In the genomic region with DNA sequence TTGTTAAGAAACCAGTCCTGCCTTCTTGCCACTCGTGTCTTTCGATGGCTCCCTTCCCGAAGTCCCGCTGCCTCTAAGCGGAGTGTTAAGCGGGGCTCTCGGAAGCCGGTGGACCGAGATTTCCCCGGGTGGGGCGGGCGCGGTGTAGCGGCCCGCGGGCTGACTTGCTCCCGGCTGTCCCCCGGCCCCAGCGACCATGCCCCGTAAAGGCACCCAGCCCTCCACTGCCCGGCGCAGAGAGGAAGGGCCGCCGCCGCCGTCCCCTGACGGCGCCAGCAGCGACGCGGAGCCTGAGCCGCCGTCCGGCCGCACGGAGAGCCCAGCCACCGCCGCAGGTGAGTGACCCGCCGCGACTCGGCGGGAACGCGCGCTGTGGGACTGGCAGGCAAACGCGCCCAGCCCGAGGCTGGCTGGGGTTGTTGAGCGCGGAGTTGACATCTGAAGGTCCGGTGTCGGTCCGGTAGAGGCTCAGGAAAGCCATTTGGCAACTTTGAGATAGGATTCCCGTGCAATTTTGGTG, we compare ENCODE assay signal across 1 cellular context.
TF ChIP-seq lines count a peak whose summit lies in the region.

No MANE protein-coding gene starts in this region.

TF ChIP-seq in HepG2, 621 proteins besides CTCF, POLR2A, EP300 and RAD21 (continues in another document):
- peak; percentile 86 for TF ChIP-seq AGO2 (optimal IDR thresholded peaks at IDR 0.05; ENCODE audit: low read depth, low read length)
- 0 out of 2 replicates have a peak, but pooled peaks have one; percentile 51 for TF ChIP-seq ZNF747 (CRISPR knock-in tag; IDR thresholded peaks at IDR 0.05; ENCODE audit: borderline replicate concordance)
- peak; percentile 49; the same call in 1 of the 2 replicates for TF ChIP-seq ZNF768 (CRISPR knock-in tag; IDR thresholded peaks at IDR 0.05)
- TF ChIP-seq HMGXB4 (CRISPR knock-in tag; IDR thresholded peaks at IDR 0.05; ENCODE audit: borderline replicate concordance in 1 of 2, low read depth in 1 of 2) = peak in 1 of 2 experiments; percentile 37; a peak in 1 of 4 replicates
- TF ChIP-seq, protein P1, sequence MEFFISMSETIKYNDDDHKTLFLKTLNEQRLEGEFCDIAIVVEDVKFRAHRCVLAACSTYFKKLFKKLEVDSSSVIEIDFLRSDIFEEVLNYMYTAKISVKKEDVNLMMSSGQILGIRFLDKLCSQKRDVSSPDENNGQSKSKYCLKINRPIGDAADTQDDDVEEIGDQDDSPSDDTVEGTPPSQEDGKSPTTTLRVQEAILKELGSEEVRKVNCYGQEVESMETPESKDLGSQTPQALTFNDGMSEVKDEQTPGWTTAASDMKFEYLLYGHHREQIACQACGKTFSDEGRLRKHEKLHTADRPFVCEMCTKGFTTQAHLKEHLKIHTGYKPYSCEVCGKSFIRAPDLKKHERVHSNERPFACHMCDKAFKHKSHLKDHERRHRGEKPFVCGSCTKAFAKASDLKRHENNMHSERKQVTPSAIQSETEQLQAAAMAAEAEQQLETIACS (CRISPR knock-in tag; IDR thresholded peaks at IDR 0.05) = peak; percentile 53; the same call in 1 of the 2 replicates
- peak; percentile 36; the same call in 1 of the 2 replicates for TF ChIP-seq ARNT2 (CRISPR knock-in tag; IDR thresholded peaks at IDR 0.05; ENCODE audit: low read depth)
- TF ChIP-seq HNRNPUL1 (IDR thresholded peaks at IDR 0.05; ENCODE audit: low read depth, low read length) = no peak
- TF ChIP-seq ZNF777 (CRISPR knock-in tag; IDR thresholded peaks at IDR 0.05) = peak; percentile 71
- 0 out of 2 replicates have a peak, but pooled peaks have one; percentile 27 for TF ChIP-seq IRF2 (CRISPR knock-in tag; IDR thresholded peaks at IDR 0.05)
- TF ChIP-seq ZNF790 (CRISPR knock-in tag; IDR thresholded peaks at IDR 0.05; ENCODE audit: borderline replicate concordance) = peak; percentile 60; the same call in 1 of the 2 replicates
- TF ChIP-seq, protein P2, sequence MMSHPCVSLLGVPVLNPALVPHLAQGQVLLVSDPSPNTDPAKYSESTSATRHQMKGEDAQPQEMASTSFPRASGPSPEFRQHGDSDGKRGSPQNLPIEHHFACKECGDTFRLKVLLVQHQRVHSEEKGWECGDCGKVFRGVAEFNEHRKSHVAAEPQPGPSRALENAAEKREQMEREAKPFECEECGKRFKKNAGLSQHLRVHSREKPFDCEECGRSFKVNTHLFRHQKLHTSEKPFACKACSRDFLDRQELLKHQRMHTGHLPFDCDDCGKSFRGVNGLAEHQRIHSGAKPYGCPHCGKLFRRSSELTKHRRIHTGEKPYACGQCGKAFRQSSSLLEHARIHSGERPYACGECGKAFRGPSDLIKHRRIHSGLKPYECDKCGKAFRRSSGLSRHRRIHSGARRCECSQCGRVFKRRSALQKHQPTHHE (CRISPR knock-in tag; IDR thresholded peaks at IDR 0.05; ENCODE audit: borderline replicate concordance) = no peak
- peak; percentile 74 for TF ChIP-seq RBFOX2 (IDR thresholded peaks at IDR 0.05; ENCODE audit: low read depth, low read length)
- TF ChIP-seq HDAC1 (CRISPR knock-in tag; IDR thresholded peaks at IDR 0.05) = 0 out of 2 replicates have a peak, but pooled peaks have one; percentile 8
- TF ChIP-seq, protein P3, sequence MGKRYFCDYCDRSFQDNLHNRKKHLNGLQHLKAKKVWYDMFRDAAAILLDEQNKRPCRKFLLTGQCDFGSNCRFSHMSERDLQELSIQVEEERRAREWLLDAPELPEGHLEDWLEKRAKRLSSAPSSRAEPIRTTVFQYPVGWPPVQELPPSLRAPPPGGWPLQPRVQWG (CRISPR knock-in tag; IDR thresholded peaks at IDR 0.05; ENCODE audit: borderline replicate concordance, low read depth) = no peak
- TF ChIP-seq ZNF709 (CRISPR knock-in tag; IDR thresholded peaks at IDR 0.05) = 0 out of 2 replicates have a peak, but pooled peaks have one; percentile 50
- TF ChIP-seq, protein P4, sequence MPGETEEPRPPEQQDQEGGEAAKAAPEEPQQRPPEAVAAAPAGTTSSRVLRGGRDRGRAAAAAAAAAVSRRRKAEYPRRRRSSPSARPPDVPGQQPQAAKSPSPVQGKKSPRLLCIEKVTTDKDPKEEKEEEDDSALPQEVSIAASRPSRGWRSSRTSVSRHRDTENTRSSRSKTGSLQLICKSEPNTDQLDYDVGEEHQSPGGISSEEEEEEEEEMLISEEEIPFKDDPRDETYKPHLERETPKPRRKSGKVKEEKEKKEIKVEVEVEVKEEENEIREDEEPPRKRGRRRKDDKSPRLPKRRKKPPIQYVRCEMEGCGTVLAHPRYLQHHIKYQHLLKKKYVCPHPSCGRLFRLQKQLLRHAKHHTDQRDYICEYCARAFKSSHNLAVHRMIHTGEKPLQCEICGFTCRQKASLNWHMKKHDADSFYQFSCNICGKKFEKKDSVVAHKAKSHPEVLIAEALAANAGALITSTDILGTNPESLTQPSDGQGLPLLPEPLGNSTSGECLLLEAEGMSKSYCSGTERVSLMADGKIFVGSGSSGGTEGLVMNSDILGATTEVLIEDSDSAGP (CRISPR knock-in tag; IDR thresholded peaks at IDR 0.05; ENCODE audit: borderline replicate concordance) = peak; percentile 46; the same call in 1 of the 2 replicates
- no peak for TF ChIP-seq ZNF225 (CRISPR knock-in tag; IDR thresholded peaks at IDR 0.05)
- TF ChIP-seq MAZ (IDR thresholded peaks at IDR 0.05; ENCODE audit: borderline replicate concordance, low read depth, low read length) = no peak
- peak; percentile 18; the same call in 1 of the 2 replicates for TF ChIP-seq MAZ (CRISPR knock-in tag; IDR thresholded peaks at IDR 0.05; ENCODE audit: low read depth)
- peak; percentile 48; the same call in 1 of the 2 replicates for TF ChIP-seq KMT2B (CRISPR knock-in tag; IDR thresholded peaks at IDR 0.05)
- TF ChIP-seq, protein P5, sequence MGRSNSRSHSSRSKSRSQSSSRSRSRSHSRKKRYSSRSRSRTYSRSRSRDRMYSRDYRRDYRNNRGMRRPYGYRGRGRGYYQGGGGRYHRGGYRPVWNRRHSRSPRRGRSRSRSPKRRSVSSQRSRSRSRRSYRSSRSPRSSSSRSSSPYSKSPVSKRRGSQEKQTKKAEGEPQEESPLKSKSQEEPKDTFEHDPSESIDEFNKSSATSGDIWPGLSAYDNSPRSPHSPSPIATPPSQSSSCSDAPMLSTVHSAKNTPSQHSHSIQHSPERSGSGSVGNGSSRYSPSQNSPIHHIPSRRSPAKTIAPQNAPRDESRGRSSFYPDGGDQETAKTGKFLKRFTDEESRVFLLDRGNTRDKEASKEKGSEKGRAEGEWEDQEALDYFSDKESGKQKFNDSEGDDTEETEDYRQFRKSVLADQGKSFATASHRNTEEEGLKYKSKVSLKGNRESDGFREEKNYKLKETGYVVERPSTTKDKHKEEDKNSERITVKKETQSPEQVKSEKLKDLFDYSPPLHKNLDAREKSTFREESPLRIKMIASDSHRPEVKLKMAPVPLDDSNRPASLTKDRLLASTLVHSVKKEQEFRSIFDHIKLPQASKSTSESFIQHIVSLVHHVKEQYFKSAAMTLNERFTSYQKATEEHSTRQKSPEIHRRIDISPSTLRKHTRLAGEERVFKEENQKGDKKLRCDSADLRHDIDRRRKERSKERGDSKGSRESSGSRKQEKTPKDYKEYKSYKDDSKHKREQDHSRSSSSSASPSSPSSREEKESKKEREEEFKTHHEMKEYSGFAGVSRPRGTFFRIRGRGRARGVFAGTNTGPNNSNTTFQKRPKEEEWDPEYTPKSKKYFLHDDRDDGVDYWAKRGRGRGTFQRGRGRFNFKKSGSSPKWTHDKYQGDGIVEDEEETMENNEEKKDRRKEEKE (IDR thresholded peaks at IDR 0.05) = no peak
- TF ChIP-seq REL (CRISPR knock-in tag; conservative IDR thresholded peaks at IDR 0.05) = 0 out of 2 replicates have a peak, but pooled peaks have one; percentile 57
- TF ChIP-seq SAP130 (CRISPR knock-in tag; IDR thresholded peaks at IDR 0.05; ENCODE audit: low read depth) = 0 out of 2 replicates have a peak, but pooled peaks have one; percentile 26
- TF ChIP-seq ATF7-NPFF (CRISPR knock-in tag; IDR thresholded peaks at IDR 0.05; ENCODE audit: low read depth) = peak; percentile 60; the same call in 1 of the 2 replicates
- peak; percentile 8; the same call in 1 of the 2 replicates for TF ChIP-seq TBX2 (CRISPR knock-in tag; IDR thresholded peaks at IDR 0.05; ENCODE audit: borderline replicate concordance)
- TF ChIP-seq, protein P6, sequence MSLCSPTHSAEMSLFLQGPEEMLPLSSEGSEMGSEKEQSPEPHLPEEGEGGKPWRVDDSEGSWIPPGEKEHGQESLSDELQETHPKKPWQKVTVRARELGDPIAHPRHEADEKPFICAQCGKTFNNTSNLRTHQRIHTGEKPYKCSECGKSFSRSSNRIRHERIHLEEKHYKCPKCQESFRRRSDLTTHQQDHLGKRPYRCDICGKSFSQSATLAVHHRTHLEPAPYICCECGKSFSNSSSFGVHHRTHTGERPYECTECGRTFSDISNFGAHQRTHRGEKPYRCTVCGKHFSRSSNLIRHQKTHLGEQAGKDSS (CRISPR knock-in tag; IDR thresholded peaks at IDR 0.05; ENCODE audit: borderline replicate concordance, low read depth) = 0 out of 2 replicates have a peak, but pooled peaks have one; percentile 20
- 0 out of 2 replicates have a peak, but pooled peaks have one; percentile 16 for TF ChIP-seq ZNF446 (CRISPR knock-in tag; IDR thresholded peaks at IDR 0.05)
- no peak for TF ChIP-seq ZNF878 (CRISPR knock-in tag; IDR thresholded peaks at IDR 0.05)
- TF ChIP-seq PAX8 (CRISPR knock-in tag; IDR thresholded peaks at IDR 0.05; ENCODE audit: borderline replicate concordance) = 0 out of 2 replicates have a peak, but pooled peaks have one; percentile 15
- peak; percentile 92 for TF ChIP-seq KMT2A (CRISPR knock-in tag; IDR thresholded peaks at IDR 0.05)
- TF ChIP-seq ASH2L (IDR thresholded peaks at IDR 0.05; ENCODE audit: insufficient read length, low read depth, low read length) = peak; percentile 85
- TF ChIP-seq TFDP1 (CRISPR knock-in tag; IDR thresholded peaks at IDR 0.05; ENCODE audit: borderline replicate concordance) = peak; percentile 23; the same call in 1 of the 2 replicates
- no peak for TF ChIP-seq RARA (CRISPR knock-in tag; IDR thresholded peaks at IDR 0.05)
- no peak for TF ChIP-seq DDIT3 (CRISPR knock-in tag; IDR thresholded peaks at IDR 0.05)
- TF ChIP-seq, protein P7, sequence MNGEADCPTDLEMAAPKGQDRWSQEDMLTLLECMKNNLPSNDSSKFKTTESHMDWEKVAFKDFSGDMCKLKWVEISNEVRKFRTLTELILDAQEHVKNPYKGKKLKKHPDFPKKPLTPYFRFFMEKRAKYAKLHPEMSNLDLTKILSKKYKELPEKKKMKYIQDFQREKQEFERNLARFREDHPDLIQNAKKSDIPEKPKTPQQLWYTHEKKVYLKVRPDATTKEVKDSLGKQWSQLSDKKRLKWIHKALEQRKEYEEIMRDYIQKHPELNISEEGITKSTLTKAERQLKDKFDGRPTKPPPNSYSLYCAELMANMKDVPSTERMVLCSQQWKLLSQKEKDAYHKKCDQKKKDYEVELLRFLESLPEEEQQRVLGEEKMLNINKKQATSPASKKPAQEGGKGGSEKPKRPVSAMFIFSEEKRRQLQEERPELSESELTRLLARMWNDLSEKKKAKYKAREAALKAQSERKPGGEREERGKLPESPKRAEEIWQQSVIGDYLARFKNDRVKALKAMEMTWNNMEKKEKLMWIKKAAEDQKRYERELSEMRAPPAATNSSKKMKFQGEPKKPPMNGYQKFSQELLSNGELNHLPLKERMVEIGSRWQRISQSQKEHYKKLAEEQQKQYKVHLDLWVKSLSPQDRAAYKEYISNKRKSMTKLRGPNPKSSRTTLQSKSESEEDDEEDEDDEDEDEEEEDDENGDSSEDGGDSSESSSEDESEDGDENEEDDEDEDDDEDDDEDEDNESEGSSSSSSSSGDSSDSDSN (CRISPR knock-in tag; IDR thresholded peaks at IDR 0.05) = peak; percentile 81; the same call in 1 of the 2 replicates
- TF ChIP-seq KDM5B (CRISPR knock-in tag; IDR thresholded peaks at IDR 0.05; ENCODE audit: borderline replicate concordance) = peak; percentile 37; the same call in 1 of the 2 replicates
- TF ChIP-seq, protein P8, sequence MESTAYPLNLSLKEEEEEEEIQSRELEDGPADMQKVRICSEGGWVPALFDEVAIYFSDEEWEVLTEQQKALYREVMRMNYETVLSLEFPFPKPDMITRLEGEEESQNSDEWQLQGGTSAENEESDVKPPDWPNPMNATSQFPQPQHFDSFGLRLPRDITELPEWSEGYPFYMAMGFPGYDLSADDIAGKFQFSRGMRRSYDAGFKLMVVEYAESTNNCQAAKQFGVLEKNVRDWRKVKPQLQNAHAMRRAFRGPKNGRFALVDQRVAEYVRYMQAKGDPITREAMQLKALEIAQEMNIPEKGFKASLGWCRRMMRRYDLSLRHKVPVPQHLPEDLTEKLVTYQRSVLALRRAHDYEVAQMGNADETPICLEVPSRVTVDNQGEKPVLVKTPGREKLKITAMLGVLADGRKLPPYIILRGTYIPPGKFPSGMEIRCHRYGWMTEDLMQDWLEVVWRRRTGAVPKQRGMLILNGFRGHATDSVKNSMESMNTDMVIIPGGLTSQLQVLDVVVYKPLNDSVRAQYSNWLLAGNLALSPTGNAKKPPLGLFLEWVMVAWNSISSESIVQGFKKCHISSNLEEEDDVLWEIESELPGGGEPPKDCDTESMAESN (CRISPR knock-in tag; conservative IDR thresholded peaks at IDR 0.05) = peak; percentile 58; the same call in 1 of the 2 replicates
- 0 out of 2 replicates have a peak, but pooled peaks have one; percentile 29 for TF ChIP-seq PHF20 (CRISPR knock-in tag; IDR thresholded peaks at IDR 0.05)
- TF ChIP-seq ZNF235 (CRISPR knock-in tag; IDR thresholded peaks at IDR 0.05; ENCODE audit: borderline replicate concordance) = 0 out of 2 replicates have a peak, but pooled peaks have one; percentile 18
- TF ChIP-seq TARDBP (CRISPR knock-in tag; IDR thresholded peaks at IDR 0.05) = no peak
